ENCODE assay signal across 18 cellular contexts in the genomic region with DNA sequence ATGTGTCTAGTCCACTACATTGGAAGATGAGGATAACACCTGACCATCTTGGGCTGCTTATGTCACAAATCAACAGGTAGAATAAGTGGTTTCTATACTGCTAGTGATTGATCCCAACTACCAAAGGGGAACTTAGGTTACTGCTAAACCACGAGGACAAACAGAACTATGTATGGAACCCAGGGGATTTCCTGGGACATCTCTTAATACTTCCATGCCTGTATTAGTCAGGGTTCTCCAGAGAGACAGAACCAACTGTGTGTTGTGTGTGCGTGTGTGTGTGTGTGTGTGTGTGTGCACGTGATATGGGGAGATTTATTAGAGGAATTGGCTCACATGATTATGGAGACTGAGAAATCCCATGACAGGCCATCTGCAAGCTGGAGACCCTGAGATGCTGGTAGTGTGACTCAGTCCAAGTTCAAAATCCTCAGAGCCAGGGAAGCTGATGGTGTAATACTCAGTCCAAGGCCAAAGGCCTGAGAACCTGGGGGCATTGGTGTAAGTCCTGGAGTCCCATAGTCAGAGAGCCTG. TPM values are rescaled to one million over a fixed set of nuclear protein-coding genes. Genes with fewer than 3 reads are reported as not detected.
DNase-seq lines count a peak whose midpoint lies in the region; TF ChIP-seq lines count a peak whose summit lies in the region.
"Had no signal": no experiment of that assay in that cellular context is flagged by ENCODE, and none has a peak within 500 bp of the region (broad histone marks: within the 10 kb centered on the region; RNA-seq: fewer than 3 reads in every experiment).

No MANE protein-coding gene starts in this region.

- H3K27me3 ChIP-seq in GM23248 (replicated peaks; ENCODE audit: insufficient read depth) (no peaks in the 10 kb centered on the region), adipocyte (replicated peaks; ENCODE audit: control insufficient read depth, insufficient read depth, low read length) (no peaks in the 10 kb centered on the region), smooth muscle cell (ENCODE audit: low read depth) (no peaks in the 10 kb centered on the region), HAP-1 (ENCODE audit: low read depth) (no peaks in the 10 kb centered on the region), tibial artery (no peaks in the 10 kb centered on the region)
- H3K27me3 ChIP-seq: upper lobe of left lung had no signal

- H3K9me3 ChIP-seq in GM23248 (ENCODE audit: low read depth) = no peaks in the 10 kb centered on the region
- no peaks in the 10 kb centered on the region for H3K9me3 ChIP-seq in adipocyte (ENCODE audit: control insufficient read depth, low read length)
- H3K9me3 ChIP-seq in smooth muscle cell (replicated peaks; ENCODE audit: low read depth) = no peaks in the 10 kb centered on the region
- H3K9me3 ChIP-seq in HAP-1 = peaks cover 2% of the 10 kb centered on the region; the same call in 1 of the 2 replicates
- no peaks in the 10 kb centered on the region for H3K9me3 ChIP-seq in tibial artery
- H3K9me3 ChIP-seq: mucosa of descending colon, upper lobe of left lung had no signal

- peaks cover 4% of the 10 kb centered on the region for H3K36me3 Mint-ChIP-seq in endothelial cell (ENCODE audit: low read depth, unreplicated experiment)

- TF ChIP-seq CTCF in fibroblast of villous mesenchyme (IDR thresholded peaks at IDR 0.05; ENCODE audit: insufficient read depth, low read depth, low read length) (no peak), smooth muscle cell (IDR thresholded peaks at IDR 0.05; ENCODE audit: borderline replicate concordance, insufficient read depth, poor library complexity, severe bottlenecking) (no peak), tibial artery (IDR thresholded peaks at IDR 0.05) (no peak), endothelial cell (IDR thresholded peaks at IDR 0.05; ENCODE audit: unreplicated experiment) (no peak)

- H3K9ac ChIP-seq in GM23248 (no peak overlapping the region), adipocyte (ENCODE audit: low read length) (peak overlapping the region; percentile 63), smooth muscle cell (ENCODE audit: low read depth) (no peak overlapping the region)

- intact Hi-C loops in tibial artery (cut with DNase I; ENCODE audit: low total_unique reads) = no loop called here

- in situ Hi-C loops in GM23248 (cut with MboI) = loop anchor here (25.0 kb wide), 1 partner anchor 319 kb away; no protein-coding TSS in a partner anchor
- in situ Hi-C loops in HAP-1 (cut with MboI; ENCODE audit: low sequenced_read_pairs) = no loop called here

- H2AFZ ChIP-seq in GM23248 = no peak overlapping the region
- H2AFZ ChIP-seq in smooth muscle cell (ENCODE audit: low read depth) = no peak overlapping the region

- WGBS in GM23248 (ENCODE audit: low coverage in 1 of 2, low lambda C conversion rate in 2 of 2, missing lambda C conversion rate in 2 of 2), 2 experiments = 28 to 34% methylated on average over 3 of the region's 3 CpGs
- 28% methylated on average over 3 of the region's 3 CpGs for WGBS in smooth muscle cell (ENCODE audit: low lambda C conversion rate)

- peaks cover 4% of the 10 kb centered on the region for H3K4me1 Mint-ChIP-seq in endothelial cell (ENCODE audit: unreplicated experiment)

- peak; percentile 44 for DNase-seq in GM23248
- peak; percentile 42 for DNase-seq in adipocyte (ENCODE audit: low read depth)
- peak; percentile 74 for DNase-seq in fibroblast of villous mesenchyme (ENCODE audit: low read depth)
- no peak for DNase-seq in smooth muscle cell (lab: John Stamatoyannopoulos, UW; ENCODE audit: unreplicated experiment)
- no peak for DNase-seq in HAP-1 (ENCODE audit: low spot score in 2 of 2)
- DNase-seq in tibial artery = no peak
- DNase-seq in endothelial cell (ENCODE audit: low spot score) = no peak
- DNase-seq: activated CD4-positive, alpha-beta T cell treated with anti-CD3 and anti-CD28 coated beads, Interleukin-2, amount 50 U/mL, for 1 hour; anterior cingulate cortex; mucosa of descending colon; NCI-H2029; NCI-H82; stimulated activated CD4-positive, alpha-beta T cell treated with anti-CD3 and anti-CD28 coated beads, Interleukin-2, amount 100 ng/mL, for 24 hours; upper lobe of left lung had no signal

- H3K79me2 ChIP-seq in GM23248 (ENCODE audit: insufficient read depth) (no peaks in the 10 kb centered on the region), smooth muscle cell (ENCODE audit: low read depth) (no peaks in the 10 kb centered on the region)

- H3K4me2 ChIP-seq in GM23248 (ENCODE audit: unreplicated experiment) (no peak overlapping the region), smooth muscle cell (no peak overlapping the region)

- H4K20me1 ChIP-seq in GM23248 (ENCODE audit: insufficient read depth) (no peaks in the 10 kb centered on the region), smooth muscle cell (ENCODE audit: low read depth) (no peaks in the 10 kb centered on the region)

- no peaks in the 10 kb centered on the region for H3K9me3 Mint-ChIP-seq in endothelial cell (ENCODE audit: unreplicated experiment)
- H3K9me3 Mint-ChIP-seq: activated T-helper 1 cell treated with anti-CD3 and anti-CD28 coated beads, Interleukin-12 subunit alpha, Interleukin-12 subunit beta, Interleukin-2, Interleukin-4 antibody, amounts not matched to agents 30 ng/mL and 10 ng/mL and 1 ng/mL, durations not matched to agents 14 hours and 24 hours and 36 hours had no signal

- H3K4me3 ChIP-seq in GM23248 (no peak overlapping the region), adipocyte (ENCODE audit: low read length) (no peak overlapping the region), fibroblast of villous mesenchyme (ENCODE audit: low read depth, low read length) (no peak overlapping the region), smooth muscle cell (no peak overlapping the region), HAP-1 (no peak overlapping the region), tibial artery (no peak overlapping the region)
- H3K4me3 ChIP-seq: mucosa of descending colon, upper lobe of left lung had no signal

- H3K4me1 ChIP-seq in GM23248 (ENCODE audit: insufficient read depth) (peaks cover 29% of the 10 kb centered on the region), adipocyte (ENCODE audit: control insufficient read depth, insufficient read depth, low read length) (peaks cover 47% of the 10 kb centered on the region), smooth muscle cell (ENCODE audit: low read depth) (no peaks in the 10 kb centered on the region), HAP-1 (no peaks in the 10 kb centered on the region), tibial artery (peaks cover 0 to 4% (median 0%) of the 10 kb centered on the region in 4 donors)

- H3K27ac Mint-ChIP-seq in endothelial cell (ENCODE audit: unreplicated experiment) = no peak overlapping the region
- H3K27ac Mint-ChIP-seq: activated T-helper 1 cell treated with anti-CD3 and anti-CD28 coated beads, Interleukin-12 subunit alpha, Interleukin-12 subunit beta, Interleukin-2, Interleukin-4 antibody, amounts not matched to agents 30 ng/mL and 10 ng/mL and 1 ng/mL, durations not matched to agents 14 hours and 24 hours and 36 hours had no signal

- no peak overlapping the region for H3K4me3 Mint-ChIP-seq in endothelial cell (ENCODE audit: unreplicated experiment)
- H3K4me3 Mint-ChIP-seq: activated T-helper 1 cell treated with anti-CD3 and anti-CD28 coated beads, Interleukin-12 subunit alpha, Interleukin-12 subunit beta, Interleukin-2, Interleukin-4 antibody, amounts not matched to agents 30 ng/mL and 10 ng/mL and 1 ng/mL, durations not matched to agents 14 hours and 24 hours and 36 hours had no signal

- H3F3A ChIP-seq in GM23248 (ENCODE audit: insufficient read depth) (peaks cover 20% of the 10 kb centered on the region; the same call in 1 of the 2 replicates), smooth muscle cell (ENCODE audit: low read depth) (no peaks in the 10 kb centered on the region)

- H3K27ac ChIP-seq in GM23248 (no peak overlapping the region), smooth muscle cell (ENCODE audit: low read depth) (peak overlapping the region; percentile 55), tibial artery (no peak overlapping the region)
- H3K27ac ChIP-seq: C4-2B had no signal

- H3K9me2 ChIP-seq in GM23248 (ENCODE audit: insufficient read depth) = no peaks in the 10 kb centered on the region

- H3K36me3 ChIP-seq in GM23248 (ENCODE audit: low read depth) (no peaks in the 10 kb centered on the region), adipocyte (ENCODE audit: control insufficient read depth, insufficient read depth, low read length, severe bottlenecking) (no peaks in the 10 kb centered on the region), smooth muscle cell (ENCODE audit: low read depth) (no peaks in the 10 kb centered on the region), HAP-1 (replicated peaks) (no peaks in the 10 kb centered on the region), tibial artery (peaks cover 0 to 6% (median 0%) of the 10 kb centered on the region in 3 donors)
- H3K36me3 ChIP-seq: upper lobe of left lung had no signal

- H3K27me3 Mint-ChIP-seq in endothelial cell (ENCODE audit: unreplicated experiment) = peaks cover 3% of the 10 kb centered on the region

RNA-seq across cellular contexts. Expression of a gene that starts 16.2 kb away (rescaled TPM):
- total RNA-seq in GM23248 (2014; rRNA removed; shearing (Covaris generic)) = 11.8 and 13.8 TPM in 2 replicates
- polyA plus RNA-seq in GM23248 (2016; fragmentation: Nextera tagmentation; extraction: Ambion mirVana) (9.4 and 11.0 TPM in 2 replicates), smooth muscle cell (6.6 and 12.7 TPM in 2 replicates)
- total RNA-seq in fibroblast of villous mesenchyme (19.0 and 34.1 TPM in 2 replicates), smooth muscle cell (17.7 and 22.0 TPM in 2 replicates), endothelial cell (ENCODE audit: unreplicated experiment) (93.1 TPM)

RNA-seq across cellular contexts. Expression of a gene that starts 26.4 kb away (rescaled TPM):
- total RNA-seq in GM23248 (2014; rRNA removed; shearing (Covaris generic)) = 0.65 TPM in 1 of 2 replicates, not detected in the other
- polyA plus RNA-seq in GM23248 (2016; fragmentation: Nextera tagmentation; extraction: Ambion mirVana) = 0.44 TPM in 1 of 2 replicates, not detected in the other
- total RNA-seq in fibroblast of villous mesenchyme = 0.64 and 1.3 TPM in 2 replicates
- 1.3 and 5.1 TPM in 2 replicates for total RNA-seq in smooth muscle cell
- not detected in 2 replicates for polyA plus RNA-seq in smooth muscle cell
- total RNA-seq in endothelial cell (ENCODE audit: unreplicated experiment) = 0.72 TPM
- total RNA-seq: activated T-helper 1 cell treated with anti-CD3 and anti-CD28 coated beads, Interleukin-12 subunit alpha, Interleukin-12 subunit beta, Interleukin-2, Interleukin-4 antibody, amounts not matched to agents 30 ng/mL and 10 ng/mL and 1 ng/mL, durations not matched to agents 14 hours and 24 hours and 36 hours; glomerular endothelial cell; T-helper 2 cell treated with Interferon-gamma antibody and Interleukin-4, amounts not matched to agents 100 ng/mL and 5 ng/mL, for 36 hours had no signal

Comparison
In these comparisons a context has a peak if more than half of its experiments do, and no peak if none do; other contexts are left out.
1. DNase-seq: peak in GM23248 (single experiment), adipocyte (single experiment) and fibroblast of villous mesenchyme (single experiment); none in smooth muscle cell (single experiment), HAP-1 (0 of 2), tibial artery (0 of 2) and endothelial cell (single experiment).